12 cellular contexts compared by ENCODE assay signal in genomic region chr11:99693941-99694492, GRCh38.
DNase-seq lines count a peak whose midpoint lies in the region; ATAC-seq and TF ChIP-seq lines count a peak whose summit lies in the region.
"Had no signal": no experiment of that assay in that cellular context is flagged by ENCODE, and none has a peak within 500 bp of the region (broad histone marks: within the 10 kb centered on the region; RNA-seq: fewer than 3 reads in every experiment).

No MANE protein-coding gene starts in this region.

- H3K27ac ChIP-seq in hepatocyte, result no peak overlapping the region

- H3K4me1 ChIP-seq in adipocyte (ENCODE audit: control insufficient read depth, insufficient read depth, low read length) (no peaks in the 10 kb centered on the region), hepatocyte (ENCODE audit: insufficient read depth) (no peaks in the 10 kb centered on the region)
- H3K4me1 ChIP-seq: BE2C had no signal

- peaks cover 11% of the 10 kb centered on the region for H3K9me3 ChIP-seq in adipocyte (ENCODE audit: control insufficient read depth, low read length)
- H3K9me3 ChIP-seq in hepatocyte (ENCODE audit: low read depth), result no peaks in the 10 kb centered on the region
- H3K9me3 ChIP-seq: BE2C had no signal

- no peak overlapping the region for H3K27ac Mint-ChIP-seq in immature natural killer cell
- H3K27ac Mint-ChIP-seq: HFFc6 had no signal

- H3K79me2 ChIP-seq in hepatocyte, result no peaks in the 10 kb centered on the region

- H3K4me3 Mint-ChIP-seq in immature natural killer cell, result no peak overlapping the region
- H3K4me3 Mint-ChIP-seq: HFFc6 had no signal

- H3K4me2 ChIP-seq in hepatocyte, result peak overlapping the region; percentile 38

- no peak overlapping the region for H3K4me3 ChIP-seq in adipocyte (ENCODE audit: low read length)
- no peak overlapping the region for H3K4me3 ChIP-seq in hepatocyte

- H3K9me3 Mint-ChIP-seq in immature natural killer cell, result peaks cover 11 to 63% (median 37%) of the 10 kb centered on the region in 6 donors

- H3K9me2 ChIP-seq in hepatocyte (replicated peaks; ENCODE audit: insufficient read depth), result no peaks in the 10 kb centered on the region

- H3K36me3 Mint-ChIP-seq in immature natural killer cell, result peaks cover 0 to 4% (median 3%) of the 10 kb centered on the region in 3 donors

- H3K27me3 ChIP-seq in adipocyte (replicated peaks; ENCODE audit: control insufficient read depth, insufficient read depth, low read length), result no peaks in the 10 kb centered on the region
- H3K27me3 ChIP-seq in hepatocyte, result no peaks in the 10 kb centered on the region
- H3K27me3 ChIP-seq: BE2C had no signal

- H4K20me1 ChIP-seq in hepatocyte (ENCODE audit: insufficient read depth, poor library complexity, severe bottlenecking), result no peaks in the 10 kb centered on the region

- no peak for TF ChIP-seq EP300 in Ishikawa (IDR thresholded peaks at IDR 0.05; ENCODE audit: borderline replicate concordance)

- H3K36me3 ChIP-seq in adipocyte (ENCODE audit: control insufficient read depth, insufficient read depth, low read length, severe bottlenecking), result no peaks in the 10 kb centered on the region
- no peaks in the 10 kb centered on the region for H3K36me3 ChIP-seq in hepatocyte (replicated peaks; ENCODE audit: insufficient read depth, low read depth)
- H3K36me3 ChIP-seq: BE2C had no signal

- no peak overlapping the region for H3K9ac ChIP-seq in adipocyte (ENCODE audit: low read length)

- TF ChIP-seq RAD21 in Ishikawa (IDR thresholded peaks at IDR 0.05; ENCODE audit: low read depth), result no peak

- ATAC-seq in HG03025 (IDR thresholded peaks at IDR 0.05; ENCODE audit: low FRiP score, unreplicated experiment), result no peak

- DNase-seq in A172 (ENCODE audit: low spot score) (peak; percentile 38), adipocyte (ENCODE audit: low read depth) (peak; percentile 66), hepatocyte (ENCODE audit: low spot score) (peak; percentile 26), midbrain (lab: John Stamatoyannopoulos, UW) (no peak), immature natural killer cell (no peak), NCI-H2107 treated with DMSO at 0.1 percent for 48 hours (lab: John Stamatoyannopoulos, UW; ENCODE audit: unreplicated experiment) (no peak)
- DNase-seq: amniotic stem cell, BE2C, HFFc6, NCI-H187 treated with DMSO at 0.1 percent for 48 hours had no signal

- H2AFZ ChIP-seq in hepatocyte, result no peak overlapping the region

- 60% methylated on average over 6 of the region's 6 CpGs for WGBS in hepatocyte (ENCODE audit: low lambda C conversion rate, missing lambda C conversion rate)

- no peaks in the 10 kb centered on the region for H3K4me1 Mint-ChIP-seq in immature natural killer cell

- peaks cover 0 to 2% (median 0%) of the 10 kb centered on the region in 3 donors for H3K27me3 Mint-ChIP-seq in immature natural killer cell (ENCODE audit: low read depth in 3 of 3)

- TF ChIP-seq CTCF in hepatocyte (IDR thresholded peaks at IDR 0.05; ENCODE audit: poor library complexity), result no peak

TF ChIP-seq in Ishikawa, 13 proteins besides CTCF, POLR2A, EP300 and RAD21:
- TF ChIP-seq NFIC (IDR thresholded peaks at IDR 0.05) (peak; percentile 63), ZBTB7A (IDR thresholded peaks at IDR 0.05; ENCODE audit: low read depth) (no peak)

Comparison
In these comparisons a context has a peak if more than half of its experiments do, and no peak if none do; other contexts are left out.
1. DNase-seq: peak in A172 (single experiment), adipocyte (single experiment) and hepatocyte (single experiment); none in midbrain (single experiment), immature natural killer cell (0 of 3) and NCI-H2107 treated with DMSO at 0.1 percent for 48 hours (single experiment).